ENCODE assay signal across 1 cellular context in the genomic region with DNA sequence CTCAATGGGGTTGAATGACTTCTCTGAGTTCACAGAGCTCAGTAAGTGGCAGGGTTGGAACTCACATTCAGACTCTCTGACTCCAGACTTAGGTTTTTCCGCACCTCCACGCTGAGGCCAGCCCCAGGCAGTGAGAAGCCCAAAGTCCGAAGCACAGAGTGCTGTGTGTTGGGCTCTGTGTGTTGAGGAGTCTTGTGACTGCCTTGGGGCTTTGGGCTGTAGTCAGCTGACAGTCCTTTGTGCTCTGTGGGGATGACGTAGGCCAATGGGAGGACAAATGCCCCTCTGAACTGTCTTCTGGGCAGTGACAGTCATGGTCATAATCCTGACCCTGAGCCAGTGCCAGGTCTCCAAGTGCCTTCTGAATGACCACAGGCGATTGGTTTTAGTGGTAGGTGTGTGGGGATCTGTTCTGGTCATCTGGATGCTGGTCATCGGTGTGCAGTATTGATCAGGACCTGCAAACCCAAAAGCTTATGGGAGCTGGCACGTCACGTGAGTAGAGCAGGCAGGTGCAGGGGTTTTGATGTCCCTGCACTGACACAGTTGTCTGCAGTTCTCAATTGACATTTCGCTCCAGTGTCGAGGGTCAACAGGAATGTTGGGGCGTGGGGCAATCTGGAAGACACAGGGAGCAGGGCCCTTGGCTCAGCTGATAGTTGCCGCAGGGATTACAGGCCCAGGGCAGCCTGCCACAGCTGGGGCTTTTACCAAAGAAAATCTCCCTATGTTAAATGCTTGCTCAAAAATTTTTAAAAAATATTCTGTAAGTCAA.
TF ChIP-seq lines count a peak whose summit lies in the region.

No MANE protein-coding gene starts in this region.

TF ChIP-seq in WTC11, 78 proteins besides CTCF, POLR2A, EP300 and RAD21 (continued from another document):
- no peak for TF ChIP-seq ZNF317 (CRISPR knock-in tag; IDR thresholded peaks at IDR 0.05; ENCODE audit: borderline replicate concordance, low read depth)
- TF ChIP-seq NR1H2 (CRISPR knock-in tag; IDR thresholded peaks at IDR 0.05): no peak
- no peak for TF ChIP-seq NFYB (CRISPR knock-in tag; conservative IDR thresholded peaks at IDR 0.05; ENCODE audit: low read depth)
- no peak for TF ChIP-seq GTF2I (CRISPR knock-in tag; conservative IDR thresholded peaks at IDR 0.05)
- no peak for TF ChIP-seq IRF2 (CRISPR knock-in tag; IDR thresholded peaks at IDR 0.05; ENCODE audit: borderline replicate concordance, low read depth)
- TF ChIP-seq TP53 (CRISPR knock-in tag; IDR thresholded peaks at IDR 0.05): no peak
- no peak for TF ChIP-seq FOXJ3 (CRISPR knock-in tag; IDR thresholded peaks at IDR 0.05; ENCODE audit: borderline replicate concordance)
- TF ChIP-seq TEAD4 (CRISPR knock-in tag; IDR thresholded peaks at IDR 0.05): no peak
- no peak for TF ChIP-seq ZNF219 (CRISPR knock-in tag; IDR thresholded peaks at IDR 0.05; ENCODE audit: borderline replicate concordance)
- TF ChIP-seq, protein P1, sequence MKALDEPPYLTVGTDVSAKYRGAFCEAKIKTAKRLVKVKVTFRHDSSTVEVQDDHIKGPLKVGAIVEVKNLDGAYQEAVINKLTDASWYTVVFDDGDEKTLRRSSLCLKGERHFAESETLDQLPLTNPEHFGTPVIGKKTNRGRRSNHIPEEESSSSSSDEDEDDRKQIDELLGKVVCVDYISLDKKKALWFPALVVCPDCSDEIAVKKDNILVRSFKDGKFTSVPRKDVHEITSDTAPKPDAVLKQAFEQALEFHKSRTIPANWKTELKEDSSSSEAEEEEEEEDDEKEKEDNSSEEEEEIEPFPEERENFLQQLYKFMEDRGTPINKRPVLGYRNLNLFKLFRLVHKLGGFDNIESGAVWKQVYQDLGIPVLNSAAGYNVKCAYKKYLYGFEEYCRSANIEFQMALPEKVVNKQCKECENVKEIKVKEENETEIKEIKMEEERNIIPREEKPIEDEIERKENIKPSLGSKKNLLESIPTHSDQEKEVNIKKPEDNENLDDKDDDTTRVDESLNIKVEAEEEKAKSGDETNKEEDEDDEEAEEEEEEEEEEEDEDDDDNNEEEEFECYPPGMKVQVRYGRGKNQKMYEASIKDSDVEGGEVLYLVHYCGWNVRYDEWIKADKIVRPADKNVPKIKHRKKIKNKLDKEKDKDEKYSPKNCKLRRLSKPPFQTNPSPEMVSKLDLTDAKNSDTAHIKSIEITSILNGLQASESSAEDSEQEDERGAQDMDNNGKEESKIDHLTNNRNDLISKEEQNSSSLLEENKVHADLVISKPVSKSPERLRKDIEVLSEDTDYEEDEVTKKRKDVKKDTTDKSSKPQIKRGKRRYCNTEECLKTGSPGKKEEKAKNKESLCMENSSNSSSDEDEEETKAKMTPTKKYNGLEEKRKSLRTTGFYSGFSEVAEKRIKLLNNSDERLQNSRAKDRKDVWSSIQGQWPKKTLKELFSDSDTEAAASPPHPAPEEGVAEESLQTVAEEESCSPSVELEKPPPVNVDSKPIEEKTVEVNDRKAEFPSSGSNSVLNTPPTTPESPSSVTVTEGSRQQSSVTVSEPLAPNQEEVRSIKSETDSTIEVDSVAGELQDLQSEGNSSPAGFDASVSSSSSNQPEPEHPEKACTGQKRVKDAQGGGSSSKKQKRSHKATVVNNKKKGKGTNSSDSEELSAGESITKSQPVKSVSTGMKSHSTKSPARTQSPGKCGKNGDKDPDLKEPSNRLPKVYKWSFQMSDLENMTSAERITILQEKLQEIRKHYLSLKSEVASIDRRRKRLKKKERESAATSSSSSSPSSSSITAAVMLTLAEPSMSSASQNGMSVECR (CRISPR knock-in tag; IDR thresholded peaks at IDR 0.05; ENCODE audit: borderline replicate concordance): no peak
